In genomic region chr1:158089925-158090675, GRCh38 we compare ENCODE assay signal across 1 cellular context.
TF ChIP-seq lines count a peak whose summit lies in the region.

No MANE protein-coding gene starts in this region.

TF ChIP-seq in GM23338, 12 proteins besides CTCF, POLR2A, EP300 and RAD21:
- TF ChIP-seq CREB1 (CRISPR knock-in tag; IDR thresholded peaks at IDR 0.05; ENCODE audit: low read depth) (no peak), NANOG (IDR thresholded peaks at IDR 0.05; ENCODE audit: borderline replicate concordance) (no peak), ZNF114 (CRISPR knock-in tag; IDR thresholded peaks at IDR 0.05) (no peak), EZH2 (IDR thresholded peaks at IDR 0.05; ENCODE audit: low read depth, unreplicated experiment) (no peak), JUNB (IDR thresholded peaks at IDR 0.05; ENCODE audit: unreplicated experiment) (no peak), EZH2phosphoT487 (IDR thresholded peaks at IDR 0.05; ENCODE audit: unreplicated experiment) (no peak), ETS1 (IDR thresholded peaks at IDR 0.05) (no peak), ZNF331 (CRISPR knock-in tag; IDR thresholded peaks at IDR 0.05; ENCODE audit: low read depth) (no peak), POLR2AphosphoS5 (IDR thresholded peaks at IDR 0.05; ENCODE audit: low read depth) (no peak), STAT1 (IDR thresholded peaks at IDR 0.05; ENCODE audit: unreplicated experiment) (no peak)
- TF ChIP-seq, protein P1, sequence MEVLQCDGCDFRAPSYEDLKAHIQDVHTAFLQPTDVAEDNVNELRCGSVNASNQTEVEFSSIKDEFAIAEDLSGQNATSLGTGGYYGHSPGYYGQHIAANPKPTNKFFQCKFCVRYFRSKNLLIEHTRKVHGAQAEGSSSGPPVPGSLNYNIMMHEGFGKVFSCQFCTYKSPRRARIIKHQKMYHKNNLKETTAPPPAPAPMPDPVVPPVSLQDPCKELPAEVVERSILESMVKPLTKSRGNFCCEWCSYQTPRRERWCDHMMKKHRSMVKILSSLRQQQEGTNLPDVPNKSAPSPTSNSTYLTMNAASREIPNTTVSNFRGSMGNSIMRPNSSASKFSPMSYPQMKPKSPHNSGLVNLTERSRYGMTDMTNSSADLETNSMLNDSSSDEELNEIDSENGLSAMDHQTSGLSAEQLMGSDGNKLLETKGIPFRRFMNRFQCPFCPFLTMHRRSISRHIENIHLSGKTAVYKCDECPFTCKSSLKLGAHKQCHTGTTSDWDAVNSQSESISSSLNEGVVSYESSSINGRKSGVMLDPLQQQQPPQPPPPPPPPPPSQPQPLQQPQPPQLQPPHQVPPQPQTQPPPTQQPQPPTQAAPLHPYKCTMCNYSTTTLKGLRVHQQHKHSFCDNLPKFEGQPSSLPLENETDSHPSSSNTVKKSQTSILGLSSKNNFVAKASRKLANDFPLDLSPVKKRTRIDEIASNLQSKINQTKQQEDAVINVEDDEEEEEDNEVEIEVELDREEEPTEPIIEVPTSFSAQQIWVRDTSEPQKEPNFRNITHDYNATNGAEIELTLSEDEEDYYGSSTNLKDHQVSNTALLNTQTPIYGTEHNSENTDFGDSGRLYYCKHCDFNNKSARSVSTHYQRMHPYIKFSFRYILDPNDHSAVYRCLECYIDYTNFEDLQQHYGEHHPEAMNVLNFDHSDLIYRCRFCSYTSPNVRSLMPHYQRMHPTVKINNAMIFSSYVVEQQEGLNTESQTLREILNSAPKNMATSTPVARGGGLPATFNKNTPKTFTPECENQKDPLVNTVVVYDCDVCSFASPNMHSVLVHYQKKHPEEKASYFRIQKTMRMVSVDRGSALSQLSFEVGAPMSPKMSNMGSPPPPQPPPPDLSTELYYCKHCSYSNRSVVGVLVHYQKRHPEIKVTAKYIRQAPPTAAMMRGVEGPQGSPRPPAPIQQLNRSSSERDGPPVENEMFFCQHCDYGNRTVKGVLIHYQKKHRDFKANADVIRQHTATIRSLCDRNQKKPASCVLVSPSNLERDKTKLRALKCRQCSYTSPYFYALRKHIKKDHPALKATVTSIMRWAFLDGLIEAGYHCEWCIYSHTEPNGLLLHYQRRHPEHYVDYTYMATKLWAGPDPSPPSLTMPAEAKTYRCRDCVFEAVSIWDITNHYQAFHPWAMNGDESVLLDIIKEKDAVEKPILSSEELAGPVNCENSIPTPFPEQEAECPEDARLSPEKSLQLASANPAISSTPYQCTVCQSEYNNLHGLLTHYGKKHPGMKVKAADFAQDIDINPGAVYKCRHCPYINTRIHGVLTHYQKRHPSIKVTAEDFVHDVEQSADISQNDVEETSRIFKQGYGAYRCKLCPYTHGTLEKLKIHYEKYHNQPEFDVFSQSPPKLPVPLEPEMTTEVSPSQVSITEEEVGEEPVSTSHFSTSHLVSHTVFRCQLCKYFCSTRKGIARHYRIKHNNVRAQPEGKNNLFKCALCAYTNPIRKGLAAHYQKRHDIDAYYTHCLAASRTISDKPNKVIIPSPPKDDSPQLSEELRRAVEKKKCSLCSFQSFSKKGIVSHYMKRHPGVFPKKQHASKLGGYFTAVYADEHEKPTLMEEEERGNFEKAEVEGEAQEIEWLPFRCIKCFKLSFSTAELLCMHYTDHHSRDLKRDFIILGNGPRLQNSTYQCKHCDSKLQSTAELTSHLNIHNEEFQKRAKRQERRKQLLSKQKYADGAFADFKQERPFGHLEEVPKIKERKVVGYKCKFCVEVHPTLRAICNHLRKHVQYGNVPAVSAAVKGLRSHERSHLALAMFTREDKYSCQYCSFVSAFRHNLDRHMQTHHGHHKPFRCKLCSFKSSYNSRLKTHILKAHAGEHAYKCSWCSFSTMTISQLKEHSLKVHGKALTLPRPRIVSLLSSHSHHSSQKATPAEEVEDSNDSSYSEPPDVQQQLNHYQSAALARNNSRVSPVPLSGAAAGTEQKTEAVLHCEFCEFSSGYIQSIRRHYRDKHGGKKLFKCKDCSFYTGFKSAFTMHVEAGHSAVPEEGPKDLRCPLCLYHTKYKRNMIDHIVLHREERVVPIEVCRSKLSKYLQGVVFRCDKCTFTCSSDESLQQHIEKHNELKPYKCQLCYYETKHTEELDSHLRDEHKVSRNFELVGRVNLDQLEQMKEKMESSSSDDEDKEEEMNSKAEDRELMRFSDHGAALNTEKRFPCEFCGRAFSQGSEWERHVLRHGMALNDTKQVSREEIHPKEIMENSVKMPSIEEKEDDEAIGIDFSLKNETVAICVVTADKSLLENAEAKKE (CRISPR knock-in tag; IDR thresholded peaks at IDR 0.05) = no peak
- TF ChIP-seq, protein P2, sequence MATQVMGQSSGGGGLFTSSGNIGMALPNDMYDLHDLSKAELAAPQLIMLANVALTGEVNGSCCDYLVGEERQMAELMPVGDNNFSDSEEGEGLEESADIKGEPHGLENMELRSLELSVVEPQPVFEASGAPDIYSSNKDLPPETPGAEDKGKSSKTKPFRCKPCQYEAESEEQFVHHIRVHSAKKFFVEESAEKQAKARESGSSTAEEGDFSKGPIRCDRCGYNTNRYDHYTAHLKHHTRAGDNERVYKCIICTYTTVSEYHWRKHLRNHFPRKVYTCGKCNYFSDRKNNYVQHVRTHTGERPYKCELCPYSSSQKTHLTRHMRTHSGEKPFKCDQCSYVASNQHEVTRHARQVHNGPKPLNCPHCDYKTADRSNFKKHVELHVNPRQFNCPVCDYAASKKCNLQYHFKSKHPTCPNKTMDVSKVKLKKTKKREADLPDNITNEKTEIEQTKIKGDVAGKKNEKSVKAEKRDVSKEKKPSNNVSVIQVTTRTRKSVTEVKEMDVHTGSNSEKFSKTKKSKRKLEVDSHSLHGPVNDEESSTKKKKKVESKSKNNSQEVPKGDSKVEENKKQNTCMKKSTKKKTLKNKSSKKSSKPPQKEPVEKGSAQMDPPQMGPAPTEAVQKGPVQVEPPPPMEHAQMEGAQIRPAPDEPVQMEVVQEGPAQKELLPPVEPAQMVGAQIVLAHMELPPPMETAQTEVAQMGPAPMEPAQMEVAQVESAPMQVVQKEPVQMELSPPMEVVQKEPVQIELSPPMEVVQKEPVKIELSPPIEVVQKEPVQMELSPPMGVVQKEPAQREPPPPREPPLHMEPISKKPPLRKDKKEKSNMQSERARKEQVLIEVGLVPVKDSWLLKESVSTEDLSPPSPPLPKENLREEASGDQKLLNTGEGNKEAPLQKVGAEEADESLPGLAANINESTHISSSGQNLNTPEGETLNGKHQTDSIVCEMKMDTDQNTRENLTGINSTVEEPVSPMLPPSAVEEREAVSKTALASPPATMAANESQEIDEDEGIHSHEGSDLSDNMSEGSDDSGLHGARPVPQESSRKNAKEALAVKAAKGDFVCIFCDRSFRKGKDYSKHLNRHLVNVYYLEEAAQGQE (IDR thresholded peaks at IDR 0.05; ENCODE audit: unreplicated experiment) = no peak
